ENCODE assay signal across 13 cellular contexts in the genomic region with DNA sequence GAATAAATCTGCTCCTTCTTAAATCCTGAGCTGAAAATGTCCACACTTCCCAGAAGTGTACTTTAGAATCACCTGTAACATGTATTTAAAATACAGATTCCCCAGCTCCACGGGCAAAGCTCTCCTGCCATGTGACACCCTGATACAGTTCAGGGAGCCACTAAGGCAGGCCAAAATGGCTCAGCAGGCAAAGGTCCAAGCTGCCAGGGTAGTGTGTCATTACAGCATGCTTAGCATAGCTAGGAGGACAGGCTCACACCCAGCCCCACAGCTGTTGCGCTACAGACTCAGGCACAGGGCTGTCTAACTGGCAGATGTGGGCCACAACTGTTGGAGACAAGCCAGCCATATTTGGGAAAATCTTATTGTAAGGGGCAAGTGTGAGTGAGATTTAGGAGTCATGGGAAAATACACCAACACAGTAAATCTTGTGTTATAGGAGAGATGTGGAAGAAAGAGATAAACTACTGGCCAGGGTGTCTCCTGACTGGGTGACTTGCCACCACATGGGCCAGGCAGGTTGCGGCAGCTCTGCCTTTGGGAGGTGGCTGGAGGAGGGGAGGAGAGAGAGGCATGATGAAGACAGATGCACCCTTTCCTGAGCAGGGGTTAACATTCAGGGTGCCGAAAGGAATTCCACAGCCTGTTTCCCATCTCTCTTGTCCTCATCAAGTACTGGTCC.
A peak's percentile ranks its signal among the peaks of the same experiment; 100 is the strongest.
DNase-seq lines count a peak whose midpoint lies in the region; ATAC-seq, FAIRE-seq and TF ChIP-seq lines count a peak whose summit lies in the region.
"Had no signal": no experiment of that assay in that cellular context is flagged by ENCODE, and none has a peak within 500 bp of the region (broad histone marks: within the 10 kb centered on the region; RNA-seq: fewer than 3 reads in every experiment).

No MANE protein-coding gene starts in this region.

- H3K27me3 ChIP-seq in keratinocyte (ENCODE audit: control insufficient read depth, extremely low read depth, insufficient read depth, low read length) (no peaks in the 10 kb centered on the region), Karpas-422 (ENCODE audit: low read length) (no peaks in the 10 kb centered on the region)
- H3K27me3 ChIP-seq in CD8-positive, alpha-beta T cell (ENCODE audit: insufficient read depth, low read length): no peaks in the 10 kb centered on the region

- H3K4me1 ChIP-seq in keratinocyte (ENCODE audit: control insufficient read depth, extremely low read depth, insufficient read depth, low read length) (peaks cover 8% of the 10 kb centered on the region), Karpas-422 (ENCODE audit: low read length) (no peaks in the 10 kb centered on the region)
- H3K4me1 ChIP-seq in CD8-positive, alpha-beta T cell (ENCODE audit: insufficient read depth, low read length): no peaks in the 10 kb centered on the region

- no peaks in the 10 kb centered on the region for H3K9me1 ChIP-seq in keratinocyte (ENCODE audit: control insufficient read depth, extremely low read depth, insufficient read depth, low read length)

- H3K4me3 Mint-ChIP-seq in CD8-positive, alpha-beta T cell: no peak overlapping the region
- H3K4me3 Mint-ChIP-seq: stimulated activated naive CD8-positive, alpha-beta T cell treated with anti-CD3 and anti-CD28 coated beads, Interleukin-15, Interleukin-2, amounts not matched to agents 100 ng/mL and 50 ng/mL, for 24 hours had no signal

- H3K4me3 ChIP-seq in AG04449 (ENCODE audit: low read depth, low read length) (no peak overlapping the region), choroid plexus epithelial cell (ENCODE audit: low read depth, low read length) (no peak overlapping the region), keratinocyte (ENCODE audit: control insufficient read depth in 2 of 3, extremely low read depth in 1 of 3, insufficient read depth in 2 of 3, low read depth in 1 of 3, low read length in 3 of 3) (no peak overlapping the region), Karpas-422 (ENCODE audit: low read length) (no peak overlapping the region)
- no peak overlapping the region for H3K4me3 ChIP-seq in CD8-positive, alpha-beta T cell (ENCODE audit: low read depth, low read length)
- H3K4me3 ChIP-seq: HAP-1 had no signal

- no peak overlapping the region for H3K9ac ChIP-seq in keratinocyte (ENCODE audit: control insufficient read depth, extremely low read depth, insufficient read depth, low read length)
- H3K9ac ChIP-seq in Karpas-422 (ENCODE audit: low read length): no peak overlapping the region

- H3K27me3 Mint-ChIP-seq in CD8-positive, alpha-beta T cell (ENCODE audit: low read depth): no peaks in the 10 kb centered on the region
- H3K27me3 Mint-ChIP-seq: stimulated activated naive CD8-positive, alpha-beta T cell treated with anti-CD3 and anti-CD28 coated beads, Interleukin-15, Interleukin-2, amounts not matched to agents 100 ng/mL and 50 ng/mL, for 24 hours had no signal

- H3K4me1 Mint-ChIP-seq in CD8-positive, alpha-beta T cell (ENCODE audit: low read depth): no peaks in the 10 kb centered on the region

- H4K20me1 ChIP-seq in keratinocyte (ENCODE audit: control insufficient read depth, extremely low read depth, insufficient read depth, low read length) (no peaks in the 10 kb centered on the region), Karpas-422 (ENCODE audit: insufficient read depth, low read depth, low read length) (no peaks in the 10 kb centered on the region)

- H3K9me3 Mint-ChIP-seq in CD8-positive, alpha-beta T cell: no peaks in the 10 kb centered on the region
- H3K9me3 Mint-ChIP-seq: stimulated activated naive CD8-positive, alpha-beta T cell treated with anti-CD3 and anti-CD28 coated beads, Interleukin-15, Interleukin-2, amounts not matched to agents 100 ng/mL and 50 ng/mL, for 24 hours had no signal

- dilution Hi-C loops in keratinocyte (cut with MboI; ENCODE audit: extremely low pct_ligation_motif_present, low sequenced_read_pairs): no loop called here

- no peaks in the 10 kb centered on the region for H3K9me3 ChIP-seq in keratinocyte (ENCODE audit: control insufficient read depth, low read depth, low read length)
- no peaks in the 10 kb centered on the region for H3K9me3 ChIP-seq in CD8-positive, alpha-beta T cell (ENCODE audit: low read length)
- no peaks in the 10 kb centered on the region for H3K9me3 ChIP-seq in Karpas-422 (ENCODE audit: low read length)
- H3K9me3 ChIP-seq: HAP-1 had no signal

- H3K36me3 ChIP-seq in keratinocyte (ENCODE audit: control insufficient read depth in 2 of 2, extremely low read depth in 1 of 2, insufficient read depth in 2 of 2, low read length in 2 of 2): no peaks in the 10 kb centered on the region
- no peaks in the 10 kb centered on the region for H3K36me3 ChIP-seq in CD8-positive, alpha-beta T cell (ENCODE audit: insufficient read depth, low read length)
- no peaks in the 10 kb centered on the region for H3K36me3 ChIP-seq in Karpas-422 (ENCODE audit: insufficient read depth, low read length)
- H3K36me3 ChIP-seq: HAP-1 had no signal

- no peak overlapping the region for H3K27ac Mint-ChIP-seq in CD8-positive, alpha-beta T cell
- H3K27ac Mint-ChIP-seq: stimulated activated naive CD8-positive, alpha-beta T cell treated with anti-CD3 and anti-CD28 coated beads, Interleukin-15, Interleukin-2, amounts not matched to agents 100 ng/mL and 50 ng/mL, for 24 hours had no signal

- no peak overlapping the region for H3K27ac ChIP-seq in keratinocyte (ENCODE audit: control insufficient read depth, insufficient read depth, low read length)
- H3K27ac ChIP-seq in CD8-positive, alpha-beta T cell (ENCODE audit: low read depth, low read length): no peak overlapping the region
- no peak overlapping the region for H3K27ac ChIP-seq in Karpas-422 (ENCODE audit: low read length)

- H3K4me2 ChIP-seq in keratinocyte (ENCODE audit: control insufficient read depth, extremely low read depth, insufficient read depth, low read depth, low read length) (no peak overlapping the region), Karpas-422 (ENCODE audit: low read depth, low read length, poor library complexity, severe bottlenecking) (no peak overlapping the region)

- ATAC-seq in CD8-positive, alpha-beta T cell: no peak

- FAIRE-seq in keratinocyte (lab: Jason Lieb, UNC): peak; percentile 59

- H3K36me3 Mint-ChIP-seq in CD8-positive, alpha-beta T cell: peaks cover 10% of the 10 kb centered on the region

- CTCF ChIA-PET in AG04449 (lab: Yijun Ruan, JAX): interaction anchor here (1.8 to 2.5 kb wide), 3 partner anchors 41 to 180 kb away, joined by 7 to 11 read pairs (median 8); no protein-coding TSS in a partner anchor
- CTCF ChIA-PET in CD8-positive, alpha-beta T cell (lab: Charles Lee): no interaction called here

- H2AFZ ChIP-seq in keratinocyte (ENCODE audit: control insufficient read depth, low read length) (no peak overlapping the region), Karpas-422 (ENCODE audit: low read length) (no peak overlapping the region)

- DNase-seq in AG04449 (ENCODE audit: low read depth, low spot score) (peak; percentile 29), HS-27A (ENCODE audit: low read depth) (peak; percentile 59), choroid plexus epithelial cell (ENCODE audit: low read depth) (peak; percentile 30), keratinocyte (ENCODE audit: low read depth, low spot score) (no peak), nucleus accumbens (lab: John Stamatoyannopoulos, UW) (no peak), COLO668 (lab: John Stamatoyannopoulos, UW; ENCODE audit: unreplicated experiment) (no peak), Karpas-422 (no peak)
- no peak for DNase-seq in CD8-positive, alpha-beta T cell
- DNase-seq: effector CD8-positive, alpha-beta T cell; NCI-H510A; stimulated activated CD4-positive, alpha-beta T cell treated with anti-CD3 and anti-CD28 coated beads, Interleukin-15, amount 100 ng/mL, for 24 hours had no signal

- H3K9me2 ChIP-seq in Karpas-422 (replicated peaks; ENCODE audit: insufficient read depth, low read length): no peaks in the 10 kb centered on the region

- intact Hi-C loops in CD8-positive, alpha-beta T cell (cut with DNase I, micrococcal nuclease): no loop called here

- no peak for TF ChIP-seq CTCF in AG04449 (IDR thresholded peaks at IDR 0.05; ENCODE audit: insufficient read depth, low read length, missing control alignments)
- TF ChIP-seq CTCF in choroid plexus epithelial cell (conservative IDR thresholded peaks at IDR 0.05; ENCODE audit: low read depth, low read length): no peak
- no peak for TF ChIP-seq CTCF in keratinocyte (optimal IDR thresholded peaks at IDR 0.05 in 1 of 3, IDR thresholded peaks at IDR 0.05 in 1 of 3, conservative IDR thresholded peaks at IDR 0.05 in 1 of 3; ENCODE audit: extremely low read depth in 1 of 3, insufficient read depth in 2 of 3, low read length in 3 of 3)
- no peak for TF ChIP-seq CTCF in CD8-positive, alpha-beta T cell (IDR thresholded peaks at IDR 0.05)

- POLR2A ChIA-PET in AG04449 (lab: Yijun Ruan, JAX): no interaction called here
- POLR2A ChIA-PET in CD8-positive, alpha-beta T cell (lab: Charles Lee): no interaction called here

- H3K79me2 ChIP-seq in keratinocyte (ENCODE audit: control insufficient read depth, insufficient read depth, low read length) (no peaks in the 10 kb centered on the region), Karpas-422 (ENCODE audit: low read length) (no peaks in the 10 kb centered on the region)

Comparison
In these comparisons a context has a peak if more than half of its experiments do, and no peak if none do; other contexts are left out.
1. DNase-seq: peak in AG04449 (single experiment), HS-27A (single experiment) and choroid plexus epithelial cell (single experiment); none in keratinocyte (single experiment), CD8-positive, alpha-beta T cell (0 of 7), nucleus accumbens (0 of 56), COLO668 (single experiment) and Karpas-422 (single experiment).